Comparison of ENCODE assay signal across 8 cellular contexts in genomic region chr16:30558789-30559377, GRCh38. TPM values are rescaled to one million over a fixed set of nuclear protein-coding genes. Genes with fewer than 3 reads are reported as not detected.
A peak's percentile ranks its signal among the peaks of the same experiment; 100 is the strongest.
DNase-seq lines count a peak whose midpoint lies in the region; ATAC-seq and TF ChIP-seq lines count a peak whose summit lies in the region.

No MANE protein-coding gene starts in this region.

- H3K9me3 Mint-ChIP-seq in brain: peaks cover 0 to 2% (median 0%) of the 10 kb centered on the region in 5 experiments
- H3K9me3 Mint-ChIP-seq in mesothelial cell of epicardium: no peaks in the 10 kb centered on the region

- ATAC-seq in HG02981 (IDR thresholded peaks at IDR 0.05; ENCODE audit: unreplicated experiment): no peak

- H3K9me3 ChIP-seq in left ventricle myocardium inferior (replicated peaks): no peaks in the 10 kb centered on the region
- no peaks in the 10 kb centered on the region for H3K9me3 ChIP-seq in vagina

- H3K4me3 ChIP-seq in left ventricle myocardium inferior (peak overlapping the region; percentile 82), vagina (peak overlapping the region; percentile 78 to 95)

- intact Hi-C loops in left ventricle myocardium inferior (cut with micrococcal nuclease): no loop called here
- intact Hi-C loops in cardiac septum (cut with DNase I): loop anchor here (1.0 to 2.0 kb wide), 3 partner anchors 12 to 70 kb away; partner anchors contain the start of gene ZNF688
- intact Hi-C loops in vagina (cut with DNase I): loop anchor here (1.0 to 2.0 kb wide), 2 partner anchors 24 to 26 kb away; partner anchors contain the start of genes ZNF747 and ZNF785

- peaks cover 37% of the 10 kb centered on the region for H3K4me1 Mint-ChIP-seq in brain
- H3K4me1 Mint-ChIP-seq in mesothelial cell of epicardium: peaks cover 24% of the 10 kb centered on the region

- H3K4me1 ChIP-seq in left ventricle myocardium inferior: peaks cover 59% of the 10 kb centered on the region
- H3K4me1 ChIP-seq in vagina: peaks cover 26% of the 10 kb centered on the region

- no peak for DNase-seq in left ventricle myocardium inferior
- DNase-seq in cardiac septum (ENCODE audit: low spot score): no peak
- DNase-seq in mesothelial cell of epicardium (ENCODE audit: low spot score in 2 of 2, unreplicated experiment in 2 of 2): no peak
- no peak for DNase-seq in vagina (ENCODE audit: extremely low spot score in 2 of 2)
- no peak for DNase-seq in activated CD8-positive, alpha-beta memory T cell treated with anti-CD3 and anti-CD28 coated beads for 24 hours
- no peak for DNase-seq in GM13976 (ENCODE audit: low spot score)

- peaks cover 25% of the 10 kb centered on the region for H3K36me3 ChIP-seq in left ventricle myocardium inferior
- peaks cover 0 to 16% of the 10 kb centered on the region in 2 donors for H3K36me3 ChIP-seq in vagina

- H3K27ac ChIP-seq in left ventricle myocardium inferior (replicated peaks): peak overlapping the region; percentile 96
- H3K27ac ChIP-seq in vagina: peak overlapping the region; percentile 77

- peak in 1 of 2 donors; percentile 17 for TF ChIP-seq POLR2A in vagina (IDR thresholded peaks at IDR 0.05)

- H3K27me3 ChIP-seq in left ventricle myocardium inferior (ENCODE audit: low read depth): no peaks in the 10 kb centered on the region
- H3K27me3 ChIP-seq in vagina: no peaks in the 10 kb centered on the region

- TF ChIP-seq CTCF in left ventricle myocardium inferior (IDR thresholded peaks at IDR 0.05; ENCODE audit: borderline replicate concordance) (no peak), brain (conservative IDR thresholded peaks at IDR 0.05) (no peak), mesothelial cell of epicardium (IDR thresholded peaks at IDR 0.05; ENCODE audit: unreplicated experiment) (no peak), vagina (IDR thresholded peaks at IDR 0.05) (no peak), GM13976 (IDR thresholded peaks at IDR 0.05; ENCODE audit: borderline replicate concordance, control extremely low read depth, extremely low read depth, insufficient read depth, missing control alignments) (no peak)

- H3K4me3 Mint-ChIP-seq in brain (peak overlapping the region; percentile 87 to 92 (median 88)), mesothelial cell of epicardium (peak overlapping the region; percentile 80)

- peaks cover 20% of the 10 kb centered on the region for H3K36me3 Mint-ChIP-seq in brain
- peaks cover 10% of the 10 kb centered on the region for H3K36me3 Mint-ChIP-seq in mesothelial cell of epicardium

- peak overlapping the region; percentile 87 to 96 (median 95) for H3K27ac Mint-ChIP-seq in brain
- H3K27ac Mint-ChIP-seq in mesothelial cell of epicardium: peak overlapping the region; percentile 90

- in situ Hi-C loops in GM13976 (cut with MboI; ENCODE audit: low sequenced_read_pairs, unreplicated experiment): no loop called here

- H3K27me3 Mint-ChIP-seq in brain (no peaks in the 10 kb centered on the region), mesothelial cell of epicardium (ENCODE audit: low read depth) (no peaks in the 10 kb centered on the region)

RNA-seq across cellular contexts. Expression of gene ZNF764, which starts 0.7 kb away (rescaled TPM):
- total RNA-seq in left ventricle myocardium inferior (8.9 TPM), cardiac septum (11.4 TPM), mesothelial cell of epicardium (16.5 to 18.2 TPM (median 17.0 TPM) in 3 replicates), vagina (18.4 TPM)
- 10.6 TPM for polyA plus RNA-seq in brain (ENCODE audit: insufficient read depth, low read depth, low replicate concordance)

RNA-seq across cellular contexts. Expression of gene ZNF688, which starts 12.6 kb away (rescaled TPM):
- 10.8 TPM for total RNA-seq in left ventricle myocardium inferior
- 12.1 TPM for total RNA-seq in cardiac septum
- 25.1 TPM for polyA plus RNA-seq in brain (ENCODE audit: insufficient read depth, low read depth, low replicate concordance)
- total RNA-seq in mesothelial cell of epicardium: 10.1 to 12.0 TPM (median 11.3 TPM) in 3 replicates
- total RNA-seq in vagina: 20.1 TPM

RNA-seq across cellular contexts. Expression of gene ZNF747, which starts 24.2 kb away (rescaled TPM):
- total RNA-seq in left ventricle myocardium inferior (8.9 TPM), cardiac septum (13.7 TPM), mesothelial cell of epicardium (12.4 to 16.4 TPM (median 15.2 TPM) in 3 replicates), vagina (10.6 TPM)
- 17.6 TPM for polyA plus RNA-seq in brain (ENCODE audit: insufficient read depth, low read depth, low replicate concordance)

RNA-seq across cellular contexts. Expression of gene ZNF785, which starts 26.6 kb away (rescaled TPM):
- total RNA-seq in left ventricle myocardium inferior (7.1 TPM), cardiac septum (6.7 TPM), mesothelial cell of epicardium (28.0 to 31.9 TPM (median 29.0 TPM) in 3 replicates), vagina (21.6 TPM)
- 13.3 TPM for polyA plus RNA-seq in brain (ENCODE audit: insufficient read depth, low read depth, low replicate concordance)

RNA-seq across cellular contexts. Expression of gene ZNF768, which starts 32.5 kb away (rescaled TPM):
- 61.1 TPM for total RNA-seq in left ventricle myocardium inferior
- 49.8 TPM for total RNA-seq in cardiac septum
- polyA plus RNA-seq in brain (ENCODE audit: insufficient read depth, low read depth, low replicate concordance): 64.6 TPM
- total RNA-seq in mesothelial cell of epicardium: 41.2 to 42.2 TPM (median 41.9 TPM) in 3 replicates
- total RNA-seq in vagina: 30.7 TPM
